In genomic region chr16:75526032-75526790, GRCh38 we compare ENCODE assay signal across 22 cellular contexts. TPM values are rescaled to one million over a fixed set of nuclear protein-coding genes. Genes with fewer than 3 reads are reported as not detected.
A peak's percentile ranks its signal among the peaks of the same experiment; 100 is the strongest.
DNase-seq lines count a peak whose midpoint lies in the region; ATAC-seq and TF ChIP-seq lines count a peak whose summit lies in the region.
"Had no signal": no experiment of that assay in that cellular context is flagged by ENCODE, and none has a peak within 500 bp of the region (broad histone marks: within the 10 kb centered on the region; RNA-seq: fewer than 3 reads in every experiment).

No MANE protein-coding gene starts in this region.

- DNase-seq in HCEC 1CT (peak; percentile 17), chondrocyte (ENCODE audit: low spot score) (peak; percentile 53), progenitor cell of endocrine pancreas (ENCODE audit: low spot score, unreplicated experiment) (no peak), midbrain (lab: John Stamatoyannopoulos, UW) (no peak), middle frontal gyrus (ENCODE audit: extremely low spot score, low spot score) (no peak)
- DNase-seq: DMS53, GDM1, IMR-90, NCI-H1105, NCI-H146, NCI-H2081, NCI-H2171, NCI-H345, NCI-H524, NCI-H774, SJCRH30, T-cell had no signal

- no peaks in the 10 kb centered on the region for H3K36me3 Mint-ChIP-seq in chondrocyte (ENCODE audit: low read depth)
- H3K36me3 Mint-ChIP-seq in progenitor cell of endocrine pancreas (ENCODE audit: insufficient read depth) = peaks cover 1% of the 10 kb centered on the region
- H3K36me3 Mint-ChIP-seq: T-cell had no signal

- no peak overlapping the region for H3K4me3 Mint-ChIP-seq in chondrocyte (ENCODE audit: unreplicated experiment)
- no peak overlapping the region for H3K4me3 Mint-ChIP-seq in progenitor cell of endocrine pancreas (ENCODE audit: low read depth)
- H3K4me3 Mint-ChIP-seq: T-cell had no signal

- TF ChIP-seq CTCF in chondrocyte (IDR thresholded peaks at IDR 0.05) (no peak), progenitor cell of endocrine pancreas (IDR thresholded peaks at IDR 0.05; ENCODE audit: unreplicated experiment) (no peak)

- H3K27me3 Mint-ChIP-seq in chondrocyte (ENCODE audit: low read depth) = no peaks in the 10 kb centered on the region
- H3K27me3 Mint-ChIP-seq in progenitor cell of endocrine pancreas = no peaks in the 10 kb centered on the region

- no peaks in the 10 kb centered on the region for H3K9me3 Mint-ChIP-seq in chondrocyte (ENCODE audit: low read depth)
- H3K9me3 Mint-ChIP-seq in progenitor cell of endocrine pancreas (ENCODE audit: low read depth) = no peaks in the 10 kb centered on the region
- H3K9me3 Mint-ChIP-seq: T-cell had no signal

- H3K27ac Mint-ChIP-seq in chondrocyte (ENCODE audit: unreplicated experiment) (no peak overlapping the region), progenitor cell of endocrine pancreas (peak overlapping the region; percentile 37)
- H3K27ac Mint-ChIP-seq: T-cell had no signal

- ATAC-seq in GM18873 (IDR thresholded peaks at IDR 0.05; ENCODE audit: low FRiP score, unreplicated experiment) = no peak
- ATAC-seq: HCT116, Panc1, T-cell had no signal

- H3K4me1 Mint-ChIP-seq in chondrocyte (ENCODE audit: low read depth) = no peaks in the 10 kb centered on the region
- peaks cover 2% of the 10 kb centered on the region for H3K4me1 Mint-ChIP-seq in progenitor cell of endocrine pancreas (ENCODE audit: low read depth)
- H3K4me1 Mint-ChIP-seq: T-cell had no signal

RNA-seq across cellular contexts. Expression of gene CHST5, which starts 9.7 kb away (rescaled TPM):
- 0.07 to 0.17 TPM (median 0.10 TPM) in 3 replicates for total RNA-seq in chondrocyte
- total RNA-seq in progenitor cell of endocrine pancreas = 0.24 and 0.93 TPM in 2 replicates
- total RNA-seq: A172, HT1080, IMR-90, SJCRH30 had no signal

RNA-seq across cellular contexts. Expression of gene TMEM231, which starts 29.8 kb away (rescaled TPM):
- total RNA-seq in chondrocyte = 7.1 to 12.4 TPM (median 7.4 TPM) in 3 replicates
- 10.8 and 13.1 TPM in 2 replicates for total RNA-seq in progenitor cell of endocrine pancreas

RNA-seq across cellular contexts. Expression of gene CHST6, which starts 31.0 kb away (rescaled TPM):
- total RNA-seq in chondrocyte (6.3 to 7.1 TPM (median 6.7 TPM) in 3 replicates), progenitor cell of endocrine pancreas (7.7 and 8.4 TPM in 2 replicates)
- total RNA-seq: A172, HT1080, SJCRH30 had no signal

RNA-seq across cellular contexts. Expression of gene GABARAPL2, which starts 40.0 kb away (rescaled TPM):
- total RNA-seq in chondrocyte (58.6 to 99.0 TPM (median 64.5 TPM) in 3 replicates), progenitor cell of endocrine pancreas (75.0 and 79.0 TPM in 2 replicates)

Comparison
In these comparisons a context has a peak if more than half of its experiments do, and no peak if none do; other contexts are left out.
1. DNase-seq: peak in HCEC 1CT (single experiment) and chondrocyte (single experiment); none in progenitor cell of endocrine pancreas (single experiment), midbrain (single experiment) and middle frontal gyrus (single experiment).